8 cellular contexts compared by ENCODE assay signal in the genomic region with DNA sequence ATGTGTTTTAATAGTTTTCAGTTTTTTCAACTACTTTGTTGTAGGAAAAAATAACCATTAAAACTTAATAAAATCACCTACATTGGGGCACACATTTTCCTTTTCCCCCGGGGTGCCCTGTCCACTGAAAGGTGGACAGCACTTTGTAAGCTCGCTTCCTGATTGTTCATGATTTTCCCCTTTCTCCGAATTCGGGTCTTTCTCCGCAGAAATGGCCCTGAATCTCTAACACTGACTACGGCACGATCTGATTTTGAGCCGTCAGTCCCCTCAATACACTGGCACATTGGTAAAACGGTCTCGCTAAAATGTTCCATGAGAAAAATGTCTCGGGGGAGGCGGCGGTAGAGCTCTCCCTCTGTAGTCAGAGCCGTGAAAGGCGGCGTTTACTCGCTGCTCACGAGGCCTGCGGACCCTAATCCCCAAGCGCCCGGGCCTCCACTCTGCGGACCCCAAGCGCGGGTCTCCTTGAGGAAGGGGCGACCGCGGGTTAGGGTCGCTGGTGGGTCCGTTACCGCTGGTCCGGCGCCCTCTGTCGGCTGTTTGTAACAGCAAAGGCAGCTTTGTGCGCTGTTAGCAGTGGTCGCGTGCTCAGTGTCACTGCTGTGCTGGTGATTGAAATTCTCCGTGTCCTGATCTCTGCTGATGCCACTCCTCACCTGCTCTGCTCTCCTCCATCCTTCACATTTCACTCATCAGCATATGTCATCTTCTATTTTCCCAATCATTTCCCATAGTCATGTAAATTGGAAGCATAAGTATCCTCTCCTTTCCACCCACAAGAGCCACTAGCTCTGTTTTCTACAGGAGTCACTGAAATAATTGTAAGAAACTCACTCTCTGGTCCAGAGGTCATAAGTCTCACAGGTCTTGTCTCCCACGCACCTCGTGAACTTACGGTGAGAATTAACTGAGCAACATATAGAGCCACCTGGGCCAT. TPM values are rescaled to one million over a fixed set of nuclear protein-coding genes. Genes with fewer than 3 reads are reported as not detected.
A peak's percentile ranks its signal among the peaks of the same experiment; 100 is the strongest.
DNase-seq lines count a peak whose midpoint lies in the region; ATAC-seq and TF ChIP-seq lines count a peak whose summit lies in the region.

No MANE protein-coding gene starts in this region.

- H2AFZ ChIP-seq in OCI-LY1 (ENCODE audit: low read length), result no peak overlapping the region

- H3K27ac ChIP-seq in OCI-LY1 (ENCODE audit: low read depth, low read length, poor library complexity, severe bottlenecking), result no peak overlapping the region
- H3K27ac ChIP-seq in ovary, result no peak overlapping the region

- no peaks in the 10 kb centered on the region for H3K4me1 Mint-ChIP-seq in type B pancreatic cell (ENCODE audit: unreplicated experiment)

- no peaks in the 10 kb centered on the region for H3K36me3 ChIP-seq in OCI-LY1 (ENCODE audit: insufficient read depth, low read length)
- no peaks in the 10 kb centered on the region for H3K36me3 ChIP-seq in ovary

- H3K4me1 ChIP-seq in OCI-LY1 (ENCODE audit: insufficient read depth, low read length, severe bottlenecking) (no peaks in the 10 kb centered on the region), ovary (ENCODE audit: insufficient read depth) (no peaks in the 10 kb centered on the region)

- H3K9me3 ChIP-seq in OCI-LY1 (ENCODE audit: low read length) (no peaks in the 10 kb centered on the region), ovary (no peaks in the 10 kb centered on the region)

- no peaks in the 10 kb centered on the region for H3K79me2 ChIP-seq in OCI-LY1 (ENCODE audit: insufficient read depth, low read length)

- H3K27me3 ChIP-seq in OCI-LY1 (ENCODE audit: insufficient read depth, low read length) (no peaks in the 10 kb centered on the region), ovary (no peaks in the 10 kb centered on the region)

- H3K4me3 ChIP-seq in OCI-LY1 (ENCODE audit: low read depth, low read length, poor library complexity, severe bottlenecking) (no peak overlapping the region), ovary (peak overlapping the region; percentile 37)

- no peaks in the 10 kb centered on the region for H3K9me2 ChIP-seq in OCI-LY1 (ENCODE audit: low read depth, low read length)

- TF ChIP-seq POLR2A in ovary (IDR thresholded peaks at IDR 0.05), result no peak

- H3K9me3 Mint-ChIP-seq in type B pancreatic cell, result no peaks in the 10 kb centered on the region

- H3F3A ChIP-seq in OCI-LY1 (ENCODE audit: insufficient read depth, low read length), result no peaks in the 10 kb centered on the region

- TF ChIP-seq EP300 in ovary (IDR thresholded peaks at IDR 0.05), result no peak

- H3K36me3 Mint-ChIP-seq in type B pancreatic cell, result no peaks in the 10 kb centered on the region

- no peak overlapping the region for H3K9ac ChIP-seq in OCI-LY1 (ENCODE audit: low read length)

- peak overlapping the region; percentile 77 for H3K4me3 Mint-ChIP-seq in type B pancreatic cell

- TF ChIP-seq CTCF in OCI-LY1 (IDR thresholded peaks at IDR 0.05; ENCODE audit: low read length), result peak; percentile 82
- peak in 2 of 3 donors; percentile 57 to 58 for TF ChIP-seq CTCF in ovary (IDR thresholded peaks at IDR 0.05)
- peak; percentile 97 for TF ChIP-seq CTCF in type B pancreatic cell (conservative IDR thresholded peaks at IDR 0.05)

- no peaks in the 10 kb centered on the region for H4K20me1 ChIP-seq in OCI-LY1 (ENCODE audit: insufficient read depth, low read length)

- H3K27ac Mint-ChIP-seq in type B pancreatic cell, result no peak overlapping the region

- intact Hi-C loops in ovary (cut with DNase I), result loop anchor here in 3 of 4 donors (5.0 to 10.0 kb wide), 3 partner anchors 71 to 79 kb away; no protein-coding TSS in a partner anchor

- H3K27me3 Mint-ChIP-seq in type B pancreatic cell, result peaks cover 65% of the 10 kb centered on the region

- WGBS in ovary, 3 donors, result 6 to 7% (median 6%) methylated on average over 40 of the region's 40 CpGs

- peak; percentile 44 for DNase-seq in DMS 273 (lab: John Stamatoyannopoulos, UW; ENCODE audit: unreplicated experiment)
- DNase-seq in DMS 273 treated with DMSO at 0.1 percent for 48 hours (lab: John Stamatoyannopoulos, UW), result no peak
- peak; percentile 39 for DNase-seq in activated T-helper 9 cell treated with anti-CD3 and anti-CD28 coated beads, Interleukin-2, amount 50 U/mL, for 16 hours (ENCODE audit: low read depth)
- peak; percentile 42 for DNase-seq in glomerular visceral epithelial cell (ENCODE audit: extremely low spot score)
- peak; percentile 19 to 58 (median 49) for DNase-seq in ovary
- DNase-seq in type B pancreatic cell (ENCODE audit: extremely low spot score, unreplicated experiment), result peak; percentile 74

- ATAC-seq in HG02678 (IDR thresholded peaks at IDR 0.05; ENCODE audit: unreplicated experiment), result peak; percentile 77

- no peak overlapping the region; the same call in 1 of the 2 replicates for H3K4me2 ChIP-seq in OCI-LY1 (ENCODE audit: low read length)

RNA-seq across cellular contexts. Expression of gene IFNA2, which starts 10.8 kb away (rescaled TPM):
- not detected for total RNA-seq in ovary
- not detected for polyA plus RNA-seq in ovary
- not detected in 2 replicates for total RNA-seq in type B pancreatic cell (ENCODE audit: low replicate concordance)

RNA-seq across cellular contexts. Expression of gene IFNA8, which starts 12.9 kb away (rescaled TPM):
- total RNA-seq in ovary (not detected), type B pancreatic cell (ENCODE audit: low replicate concordance) (not detected in 2 replicates)
- not detected for polyA plus RNA-seq in ovary

RNA-seq across cellular contexts. Expression of gene IFNA13, which starts 28.2 kb away (rescaled TPM):
- total RNA-seq in ovary (not detected), type B pancreatic cell (ENCODE audit: low replicate concordance) (not detected in 2 replicates)
- polyA plus RNA-seq in ovary, result under 1 TPM in 1 of 2 donors, not detected in 1; 0.12 TPM

RNA-seq across cellular contexts. Expression of gene IFNA1, which starts 44.2 kb away (rescaled TPM):
- total RNA-seq in ovary, result not detected
- polyA plus RNA-seq in ovary, result not detected
- not detected in 2 replicates for total RNA-seq in type B pancreatic cell (ENCODE audit: low replicate concordance)

RNA-seq across cellular contexts. Expression of gene IFNA6, which starts 45.4 kb away (rescaled TPM):
- total RNA-seq in ovary (not detected), type B pancreatic cell (ENCODE audit: low replicate concordance) (not detected in 2 replicates)
- polyA plus RNA-seq in ovary, result under 1 TPM in 1 of 2 donors, not detected in 1; 0.12 TPM
